13 cellular contexts compared by ENCODE assay signal in the genomic region with DNA sequence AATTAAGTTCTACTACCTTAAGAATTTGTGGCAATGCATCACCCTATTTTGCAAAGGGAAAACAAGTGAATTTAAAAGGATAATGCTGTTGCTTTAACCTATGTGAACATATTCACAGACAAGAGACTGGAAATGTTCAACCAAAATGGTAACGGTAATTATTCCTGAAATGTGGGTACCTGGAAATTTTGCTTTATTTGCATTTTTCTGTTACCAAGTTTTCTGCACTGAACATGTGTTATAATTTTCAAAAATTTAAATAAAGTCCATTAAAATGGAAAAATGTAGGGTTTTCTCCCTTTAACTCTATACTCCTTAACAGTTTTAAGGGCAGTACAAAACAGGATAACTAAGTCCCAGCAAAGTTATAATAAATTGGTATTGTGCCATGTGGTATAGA.
"Had no signal": no experiment of that assay in that cellular context is flagged by ENCODE, and none has a peak within 500 bp of the region (broad histone marks: within the 10 kb centered on the region; RNA-seq: fewer than 3 reads in every experiment).

No MANE protein-coding gene starts in this region.

- H3K27me3 Mint-ChIP-seq: activated T-helper 17 cell treated with anti-CD3 and anti-CD28 coated beads, Interleukin-2, amount 50 U/mL, for 72 hours had no signal

- H3K27ac ChIP-seq: stomach, thoracic aorta, uterus had no signal

- DNase-seq: activated CD4-positive, alpha-beta T cell treated with anti-CD3 and anti-CD28 coated beads, Interleukin-2, amount 50 U/mL, for 1 hour; activated naive CD4-positive, alpha-beta T cell treated with anti-CD3 and anti-CD28 coated beads for 36 hours; activated T-cell treated with anti-CD3 and anti-CD28 coated beads for 4 hours; central memory CD4-positive, alpha-beta T cell; glutamatergic neuron; immature natural killer cell; naive thymus-derived CD8-positive, alpha-beta T cell; stomach; T-helper 2 cell; uterus had no signal

- H3K9me3 Mint-ChIP-seq: activated naive CD4-positive, alpha-beta T cell treated with anti-CD3 and anti-CD28 coated beads for 36 hours; activated T-helper 17 cell treated with anti-CD3 and anti-CD28 coated beads, Interleukin-2, amount 50 U/mL, for 72 hours had no signal

- H3K36me3 Mint-ChIP-seq: immature natural killer cell had no signal

- H3K4me3 Mint-ChIP-seq: activated naive CD4-positive, alpha-beta T cell treated with anti-CD3 and anti-CD28 coated beads for 36 hours; activated T-helper 17 cell treated with anti-CD3 and anti-CD28 coated beads, Interleukin-2, amount 50 U/mL, for 72 hours; immature natural killer cell; naive thymus-derived CD8-positive, alpha-beta T cell had no signal

- H3K4me1 Mint-ChIP-seq: activated T-helper 17 cell treated with anti-CD3 and anti-CD28 coated beads, Interleukin-2, amount 50 U/mL, for 72 hours; immature natural killer cell had no signal

- H3K9me3 ChIP-seq: stomach, thoracic aorta, uterus had no signal

- H3K27me3 ChIP-seq: stomach, uterus had no signal

- H3K27ac Mint-ChIP-seq: activated naive CD4-positive, alpha-beta T cell treated with anti-CD3 and anti-CD28 coated beads for 36 hours; activated T-helper 17 cell treated with anti-CD3 and anti-CD28 coated beads, Interleukin-2, amount 50 U/mL, for 72 hours; immature natural killer cell; naive thymus-derived CD8-positive, alpha-beta T cell had no signal

- H3K4me1 ChIP-seq: uterus had no signal

- H3K36me3 ChIP-seq: stomach, thoracic aorta, uterus had no signal

- H3K4me3 ChIP-seq: lung, stomach, thoracic aorta, uterus had no signal
